Comparison of ENCODE assay signal across 9 cellular contexts in the genomic region with DNA sequence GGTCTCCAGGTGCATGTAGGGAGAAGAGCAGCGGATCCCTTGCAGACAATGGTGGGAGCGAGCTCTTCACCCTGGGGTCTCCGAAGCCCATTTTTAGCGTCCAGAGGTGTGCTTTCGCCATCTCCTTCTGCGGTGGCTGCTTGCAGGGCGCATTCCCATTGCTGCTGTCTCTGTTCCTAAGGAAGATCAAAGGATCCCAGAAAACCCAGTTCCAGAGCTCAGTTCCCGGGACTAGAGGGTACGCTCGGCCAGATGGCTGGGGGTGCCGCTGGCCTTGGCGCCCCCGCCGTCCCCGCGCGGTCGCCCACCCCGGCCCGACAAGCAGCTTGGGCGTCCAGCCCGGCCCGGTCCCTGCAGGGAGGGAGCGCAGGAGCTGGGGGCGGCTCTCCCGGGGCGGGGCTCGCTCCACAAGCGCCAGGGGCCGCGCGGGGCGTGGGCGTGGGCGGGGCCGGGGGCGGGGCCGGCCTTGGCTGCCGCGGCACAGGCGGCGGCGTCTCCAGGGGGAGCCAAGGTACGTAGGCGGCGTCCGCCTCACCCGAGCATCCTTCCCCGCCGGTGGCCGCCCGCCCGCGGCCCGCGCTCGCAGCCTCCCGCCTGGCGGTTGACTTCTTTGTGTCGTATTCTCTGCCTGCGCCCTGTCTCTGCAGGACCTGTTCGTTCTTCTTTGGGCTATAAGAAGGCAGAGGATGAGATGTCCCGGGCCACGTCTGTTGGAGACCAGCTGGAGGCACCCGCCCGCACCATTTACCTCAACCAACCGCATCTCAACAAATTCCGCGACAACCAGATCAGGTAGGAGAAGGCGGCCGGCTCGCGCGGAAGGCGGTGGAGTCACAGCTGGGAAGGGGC.
A peak's percentile ranks its signal among the peaks of the same experiment; 100 is the strongest.
DNase-seq lines count a peak whose midpoint lies in the region; ATAC-seq and TF ChIP-seq lines count a peak whose summit lies in the region.
"Had no signal": no experiment of that assay in that cellular context is flagged by ENCODE, and none has a peak within 500 bp of the region (broad histone marks: within the 10 kb centered on the region; RNA-seq: fewer than 3 reads in every experiment).

No MANE protein-coding gene starts in this region.

- H3K4me3 Mint-ChIP-seq in activated naive CD8-positive, alpha-beta T cell treated with anti-CD3 and anti-CD28 coated beads for 36 hours: peak overlapping the region; percentile 18

- peak overlapping the region in 1 of 2 experiments; percentile 43 for H3K23ac ChIP-seq in mesenchymal stem cell (ENCODE audit: low read length in 2 of 2)

- H3K4me1 Mint-ChIP-seq in activated naive CD8-positive, alpha-beta T cell treated with anti-CD3 and anti-CD28 coated beads for 36 hours: peaks cover 2% of the 10 kb centered on the region

- H3K4me3 ChIP-seq in Karpas-422 (ENCODE audit: low read length): no peak overlapping the region
- H3K4me3 ChIP-seq in mesenchymal stem cell (ENCODE audit: insufficient read depth in 1 of 2, low read depth in 1 of 2, low read length in 2 of 2): peak overlapping the region in 1 of 2 experiments; percentile 64
- no peak overlapping the region for H3K4me3 ChIP-seq in tibial artery

- no peak for TF ChIP-seq CTCF in tibial artery (IDR thresholded peaks at IDR 0.05)

- H3K79me1 ChIP-seq in mesenchymal stem cell (replicated peaks; ENCODE audit: low read length, poor library complexity, severe bottlenecking): no peaks in the 10 kb centered on the region

- H3K9ac ChIP-seq in Karpas-422 (ENCODE audit: low read length) (no peak overlapping the region), mesenchymal stem cell (ENCODE audit: low read length) (no peak overlapping the region)

- H4K20me1 ChIP-seq in Karpas-422 (ENCODE audit: insufficient read depth, low read depth, low read length): no peaks in the 10 kb centered on the region

- H2BK5ac ChIP-seq in mesenchymal stem cell (ENCODE audit: low read depth, low read length, poor library complexity, severe bottlenecking): no peak overlapping the region

- no peak overlapping the region for H3K27ac ChIP-seq in Karpas-422 (ENCODE audit: low read length)
- H3K27ac ChIP-seq in mesenchymal stem cell (ENCODE audit: low read length, poor library complexity, severe bottlenecking): no peak overlapping the region
- no peak overlapping the region for H3K27ac ChIP-seq in tibial artery

- peak; percentile 42 for DNase-seq in DMS 273 treated with DMSO at 0.1 percent for 48 hours (lab: John Stamatoyannopoulos, UW)
- DNase-seq in Karpas-422: peak; percentile 15
- DNase-seq in activated naive CD8-positive, alpha-beta T cell treated with anti-CD3 and anti-CD28 coated beads for 36 hours: peak; percentile 41
- no peak for DNase-seq in mesenchymal stem cell
- no peak for DNase-seq in epidermal melanocyte (ENCODE audit: insufficient read length, low spot score)
- DNase-seq in tibial artery: no peak
- no peak for DNase-seq in LoVo (ENCODE audit: low spot score)
- DNase-seq: kidney had no signal

- no peak overlapping the region for H2AK5ac ChIP-seq in mesenchymal stem cell (ENCODE audit: low read length, severe bottlenecking)

- H2AFZ ChIP-seq in Karpas-422 (ENCODE audit: low read length): no peak overlapping the region
- H2AFZ ChIP-seq in mesenchymal stem cell (ENCODE audit: low read depth, low read length): no peak overlapping the region

- WGBS in mesenchymal stem cell: 6% methylated on average over 50 of the region's 75 CpGs

- no peak for ATAC-seq in HG03095 (IDR thresholded peaks at IDR 0.05; ENCODE audit: unreplicated experiment)

- H3K79me2 ChIP-seq in Karpas-422 (ENCODE audit: low read length): no peaks in the 10 kb centered on the region

- no peak overlapping the region for H3K14ac ChIP-seq in mesenchymal stem cell (ENCODE audit: low read length in 2 of 2)

- H2BK15ac ChIP-seq in mesenchymal stem cell (ENCODE audit: low read depth, poor library complexity, severe bottlenecking): no peak overlapping the region

- no peaks in the 10 kb centered on the region for H3K9me3 ChIP-seq in Karpas-422 (ENCODE audit: low read length)
- H3K9me3 ChIP-seq in mesenchymal stem cell (ENCODE audit: control insufficient read depth, low read length): no peaks in the 10 kb centered on the region
- H3K9me3 ChIP-seq in tibial artery: no peaks in the 10 kb centered on the region

- H3K9me3 Mint-ChIP-seq in activated naive CD8-positive, alpha-beta T cell treated with anti-CD3 and anti-CD28 coated beads for 36 hours: no peaks in the 10 kb centered on the region

- peaks cover 69% of the 10 kb centered on the region for H3K27me3 Mint-ChIP-seq in activated naive CD8-positive, alpha-beta T cell treated with anti-CD3 and anti-CD28 coated beads for 36 hours

- H3K27ac Mint-ChIP-seq in activated naive CD8-positive, alpha-beta T cell treated with anti-CD3 and anti-CD28 coated beads for 36 hours: no peak overlapping the region

- H3K36me3 Mint-ChIP-seq in activated naive CD8-positive, alpha-beta T cell treated with anti-CD3 and anti-CD28 coated beads for 36 hours: no peaks in the 10 kb centered on the region

- H3K27me3 ChIP-seq in Karpas-422 (ENCODE audit: low read length) (no peaks in the 10 kb centered on the region), mesenchymal stem cell (ENCODE audit: control insufficient read depth in 1 of 2, insufficient read depth in 1 of 2, low read length in 2 of 2) (peaks cover 6 to 27% of the 10 kb centered on the region in 2 experiments), tibial artery (peaks cover 0 to 21% of the 10 kb centered on the region in 2 donors)

- no peak overlapping the region for H3K4me2 ChIP-seq in Karpas-422 (ENCODE audit: low read depth, low read length, poor library complexity, severe bottlenecking)
- H3K4me2 ChIP-seq in mesenchymal stem cell (ENCODE audit: low read length, poor library complexity, severe bottlenecking): peak overlapping the region; percentile 98

- H2BK120ac ChIP-seq in mesenchymal stem cell (ENCODE audit: low read depth, low read length): no peak overlapping the region

- H3K4me1 ChIP-seq in Karpas-422 (ENCODE audit: low read length): no peaks in the 10 kb centered on the region
- peaks cover 10% of the 10 kb centered on the region for H3K4me1 ChIP-seq in mesenchymal stem cell (ENCODE audit: control insufficient read depth, insufficient read depth, low read depth, low read length)
- H3K4me1 ChIP-seq in tibial artery: peaks cover 0 to 8% (median 0%) of the 10 kb centered on the region in 4 donors

- no peak overlapping the region for H3K4ac ChIP-seq in mesenchymal stem cell (ENCODE audit: low read depth in 1 of 2, low read length in 2 of 2)

- no peaks in the 10 kb centered on the region for H3K9me2 ChIP-seq in Karpas-422 (replicated peaks; ENCODE audit: insufficient read depth, low read length)

- no peak overlapping the region for H3K18ac ChIP-seq in mesenchymal stem cell (ENCODE audit: low read depth in 1 of 2, low read length in 2 of 2)

- no peak overlapping the region for H4K91ac ChIP-seq in mesenchymal stem cell (ENCODE audit: low read length)

- H4K8ac ChIP-seq in mesenchymal stem cell (ENCODE audit: low read length): no peak overlapping the region

- intact Hi-C loops in tibial artery (cut with DNase I; ENCODE audit: low total_unique reads): no loop called here

- no peak overlapping the region for H2BK12ac ChIP-seq in mesenchymal stem cell (ENCODE audit: low read length in 2 of 2)

- H3K36me3 ChIP-seq in Karpas-422 (ENCODE audit: insufficient read depth, low read length) (no peaks in the 10 kb centered on the region), mesenchymal stem cell (ENCODE audit: control insufficient read depth in 1 of 2, insufficient read depth in 2 of 2, low read depth in 1 of 2, low read length in 2 of 2) (no peaks in the 10 kb centered on the region), tibial artery (no peaks in the 10 kb centered on the region)

Comparison
In these comparisons a context has a peak if more than half of its experiments do, and no peak if none do; other contexts are left out.
1. DNase-seq: peak in DMS 273 treated with DMSO at 0.1 percent for 48 hours (single experiment), Karpas-422 (single experiment) and activated naive CD8-positive, alpha-beta T cell treated with anti-CD3 and anti-CD28 coated beads for 36 hours (single experiment); none in mesenchymal stem cell (single experiment), epidermal melanocyte (single experiment), tibial artery (0 of 2) and LoVo (single experiment).